In the genomic region with DNA sequence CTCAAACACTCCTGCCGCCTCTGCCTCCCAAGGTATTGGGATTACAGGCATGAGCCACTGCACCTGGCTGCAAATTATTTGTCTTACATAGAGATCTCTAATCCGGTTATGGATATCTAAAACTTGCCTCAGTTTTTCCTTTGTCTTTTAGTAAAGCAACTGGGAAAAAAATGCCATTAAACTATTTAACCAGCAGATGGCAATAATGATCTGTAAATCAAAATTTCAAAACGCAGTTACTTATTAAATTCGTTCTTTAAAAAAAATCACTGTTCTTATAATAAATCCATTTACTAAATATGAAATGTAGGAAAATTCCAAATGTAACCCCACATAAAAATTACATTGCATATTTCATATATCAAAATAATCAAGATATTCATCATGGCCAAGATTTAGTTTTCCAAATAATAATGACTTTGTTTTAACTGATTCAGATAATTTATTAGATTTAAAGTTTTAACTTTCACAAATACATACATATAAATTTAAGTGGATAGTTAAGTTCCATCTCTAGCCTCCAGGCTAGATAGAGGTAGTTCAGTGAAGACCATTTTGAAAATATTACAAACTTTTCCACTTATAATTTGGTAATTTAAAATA, we compare ENCODE assay signal across 8 cellular contexts.
DNase-seq lines count a peak whose midpoint lies in the region; ATAC-seq, FAIRE-seq and TF ChIP-seq lines count a peak whose summit lies in the region.
"Not testable (repeated sequence)": the region's sequence is repeated elsewhere in the genome, so short reads cannot be mapped to it uniquely, and the experiment has no call there.

No MANE protein-coding gene starts in this region.

- not testable (repeated sequence) for H3K27me3 ChIP-seq in RWPE2 (ENCODE audit: insufficient read depth, poor library complexity, severe bottlenecking)

- not testable (repeated sequence) for H3K4me1 Mint-ChIP-seq in MCF 10A (ENCODE audit: insufficient read depth, unreplicated experiment); type B pancreatic cell (ENCODE audit: unreplicated experiment)

- CTCF ChIA-PET in MCF 10A (lab: Yijun Ruan, JAX), result interaction anchor here (0.7 to 2.3 kb wide), 12 partner anchors 11 to 488 kb away, joined by 3 to 21 read pairs (median 4); partner anchors contain the start of gene RP9

- ATAC-seq in RWPE2 (ENCODE audit: low read depth), result not testable (repeated sequence)

- H3K27ac Mint-ChIP-seq in MCF 10A (ENCODE audit: low read depth, unreplicated experiment); type B pancreatic cell: not testable (repeated sequence)

- not testable (repeated sequence) for FAIRE-seq in HTR-8/SVneo (lab: Jason Lieb, UNC)

- not testable (repeated sequence) for H3K27me3 Mint-ChIP-seq in MCF 10A (ENCODE audit: insufficient read depth, unreplicated experiment)
- peaks cover 38% of the 10 kb centered on the region for H3K27me3 Mint-ChIP-seq in type B pancreatic cell

- POLR2A ChIA-PET in MCF 10A (lab: Yijun Ruan, JAX), result interaction anchor here (0.7 to 1.1 kb wide), 2 partner anchors 11 to 178 kb away, joined by 3 read pairs; no protein-coding TSS in a partner anchor

- H3K4me1 ChIP-seq in RWPE2 (ENCODE audit: insufficient read depth, poor library complexity, severe bottlenecking), result not testable (repeated sequence)

- not testable (repeated sequence) for H3K9me3 Mint-ChIP-seq in MCF 10A (ENCODE audit: unreplicated experiment)
- H3K9me3 Mint-ChIP-seq in type B pancreatic cell, result peaks cover 11% of the 10 kb centered on the region

- peak; percentile 67 for TF ChIP-seq CTCF in RWPE2 (IDR thresholded peaks at IDR 0.05; ENCODE audit: poor library complexity, severe bottlenecking)
- TF ChIP-seq CTCF in MCF 10A (IDR thresholded peaks at IDR 0.05; ENCODE audit: unreplicated experiment), result peak; percentile 46
- peak; percentile 39 for TF ChIP-seq CTCF in fibroblast of the aortic adventitia (IDR thresholded peaks at IDR 0.05; ENCODE audit: insufficient read depth, low read length)
- TF ChIP-seq CTCF in type B pancreatic cell (conservative IDR thresholded peaks at IDR 0.05), result peak; percentile 76

- H3K27ac ChIP-seq in RWPE2 (ENCODE audit: poor library complexity, severe bottlenecking), result not testable (repeated sequence)

- H3K4me3 ChIP-seq in RWPE2 (ENCODE audit: severe bottlenecking); fibroblast of the aortic adventitia (ENCODE audit: low read depth, low read length): not testable (repeated sequence)

- not testable (repeated sequence) for H3K36me3 Mint-ChIP-seq in MCF 10A (ENCODE audit: insufficient read depth, unreplicated experiment); type B pancreatic cell

- BruUV-seq in MCF 10A (replicated peaks; lab: Mats Ljungman, UMichigan), result not testable (repeated sequence)

- not testable (repeated sequence) for H3K36me3 ChIP-seq in RWPE2 (ENCODE audit: low read depth)

- H3K4me3 Mint-ChIP-seq in MCF 10A (ENCODE audit: unreplicated experiment); type B pancreatic cell: not testable (repeated sequence)

- intact Hi-C loops in MCF 10A (cut with micrococcal nuclease), result loop anchor here (1.0 kb wide), 2 partner anchors 285 to 342 kb away; no protein-coding TSS in a partner anchor

- not testable (repeated sequence) for H3K9me3 ChIP-seq in RWPE2 (ENCODE audit: severe bottlenecking)

- peak; percentile 49 for DNase-seq in DMS 273 (lab: John Stamatoyannopoulos, UW; ENCODE audit: unreplicated experiment)
- peak; percentile 6 for DNase-seq in HTR-8/SVneo (ENCODE audit: insufficient read length, low spot score)
- peak; percentile 20 for DNase-seq in NCI-H2107 treated with DMSO at 0.1 percent for 48 hours (lab: John Stamatoyannopoulos, UW; ENCODE audit: unreplicated experiment)
- DNase-seq in RWPE2 (ENCODE audit: low spot score); type B pancreatic cell (ENCODE audit: extremely low spot score, unreplicated experiment): not testable (repeated sequence)
- peak; percentile 13 for DNase-seq in MCF 10A (ENCODE audit: unreplicated experiment)
- peak; percentile 59 for DNase-seq in fibroblast of the aortic adventitia (ENCODE audit: low read depth)
- DNase-seq in midbrain (lab: John Stamatoyannopoulos, UW), result peak; percentile 20
